ENCODE assay signal across 1 cellular context in the genomic region with DNA sequence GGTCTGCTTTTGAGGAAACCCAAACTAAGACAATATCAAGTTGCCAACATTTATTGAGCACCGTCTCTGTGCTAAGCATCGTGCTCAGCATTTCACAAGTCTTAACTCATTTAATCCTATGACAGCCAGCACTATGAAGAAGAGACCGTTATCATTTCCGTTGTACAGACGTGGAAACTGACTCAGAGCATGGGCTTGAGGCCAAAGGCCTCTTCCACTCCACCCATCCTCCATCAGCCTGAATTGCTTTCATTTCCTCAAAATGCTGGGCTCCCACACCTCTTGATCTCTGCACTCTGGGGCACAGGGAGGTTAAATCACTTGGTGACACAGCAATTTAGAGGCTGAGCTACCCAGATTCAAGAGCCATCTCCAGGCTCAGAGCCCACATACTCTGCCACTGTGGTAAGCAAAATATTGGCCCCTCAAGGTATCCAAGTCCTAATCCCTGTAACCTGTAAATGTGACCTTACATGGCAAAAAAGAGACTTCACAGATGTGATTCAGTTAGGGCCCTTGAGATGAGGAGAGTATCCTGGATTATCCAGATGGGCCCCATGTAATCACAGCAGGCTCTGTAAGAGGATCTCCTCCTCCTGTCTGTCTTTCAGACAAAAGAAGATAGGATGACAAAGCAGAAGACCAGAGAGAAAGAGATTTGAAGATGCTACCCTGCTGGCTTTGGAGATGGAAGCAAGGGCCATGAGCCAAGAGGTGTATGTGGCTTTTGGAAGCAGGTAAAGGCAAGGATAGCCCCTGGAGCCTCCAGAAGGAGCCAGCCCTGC.
TF ChIP-seq lines count a peak whose summit lies in the region.

No MANE protein-coding gene starts in this region.

TF ChIP-seq in SK-N-SH treated with all-trans-retinoic acid at 6 μM for 48 hours, 23 proteins besides CTCF, POLR2A, EP300 and RAD21 (continued from another document):
- TF ChIP-seq, protein P1, sequence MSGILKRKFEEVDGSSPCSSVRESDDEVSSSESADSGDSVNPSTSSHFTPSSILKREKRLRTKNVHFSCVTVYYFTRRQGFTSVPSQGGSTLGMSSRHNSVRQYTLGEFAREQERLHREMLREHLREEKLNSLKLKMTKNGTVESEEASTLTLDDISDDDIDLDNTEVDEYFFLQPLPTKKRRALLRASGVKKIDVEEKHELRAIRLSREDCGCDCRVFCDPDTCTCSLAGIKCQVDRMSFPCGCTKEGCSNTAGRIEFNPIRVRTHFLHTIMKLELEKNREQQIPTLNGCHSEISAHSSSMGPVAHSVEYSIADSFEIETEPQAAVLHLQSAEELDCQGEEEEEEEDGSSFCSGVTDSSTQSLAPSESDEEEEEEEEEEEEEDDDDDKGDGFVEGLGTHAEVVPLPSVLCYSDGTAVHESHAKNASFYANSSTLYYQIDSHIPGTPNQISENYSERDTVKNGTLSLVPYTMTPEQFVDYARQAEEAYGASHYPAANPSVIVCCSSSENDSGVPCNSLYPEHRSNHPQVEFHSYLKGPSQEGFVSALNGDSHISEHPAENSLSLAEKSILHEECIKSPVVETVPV (CRISPR knock-in tag; IDR thresholded peaks at IDR 0.05), result no peak
- TF ChIP-seq, protein P2, sequence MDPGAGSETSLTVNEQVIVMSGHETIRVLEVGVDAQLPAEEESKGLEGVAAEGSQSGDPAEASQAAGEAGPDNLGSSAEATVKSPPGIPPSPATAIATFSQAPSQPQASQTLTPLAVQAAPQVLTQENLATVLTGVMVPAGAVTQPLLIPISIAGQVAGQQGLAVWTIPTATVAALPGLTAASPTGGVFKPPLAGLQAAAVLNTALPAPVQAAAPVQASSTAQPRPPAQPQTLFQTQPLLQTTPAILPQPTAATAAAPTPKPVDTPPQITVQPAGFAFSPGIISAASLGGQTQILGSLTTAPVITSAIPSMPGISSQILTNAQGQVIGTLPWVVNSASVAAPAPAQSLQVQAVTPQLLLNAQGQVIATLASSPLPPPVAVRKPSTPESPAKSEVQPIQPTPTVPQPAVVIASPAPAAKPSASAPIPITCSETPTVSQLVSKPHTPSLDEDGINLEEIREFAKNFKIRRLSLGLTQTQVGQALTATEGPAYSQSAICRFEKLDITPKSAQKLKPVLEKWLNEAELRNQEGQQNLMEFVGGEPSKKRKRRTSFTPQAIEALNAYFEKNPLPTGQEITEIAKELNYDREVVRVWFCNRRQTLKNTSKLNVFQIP (CRISPR knock-in tag; IDR thresholded peaks at IDR 0.05; ENCODE audit: borderline replicate concordance, low read depth), result no peak
- no peak for TF ChIP-seq ZNF70 (CRISPR knock-in tag; IDR thresholded peaks at IDR 0.05)
- TF ChIP-seq, protein P3, sequence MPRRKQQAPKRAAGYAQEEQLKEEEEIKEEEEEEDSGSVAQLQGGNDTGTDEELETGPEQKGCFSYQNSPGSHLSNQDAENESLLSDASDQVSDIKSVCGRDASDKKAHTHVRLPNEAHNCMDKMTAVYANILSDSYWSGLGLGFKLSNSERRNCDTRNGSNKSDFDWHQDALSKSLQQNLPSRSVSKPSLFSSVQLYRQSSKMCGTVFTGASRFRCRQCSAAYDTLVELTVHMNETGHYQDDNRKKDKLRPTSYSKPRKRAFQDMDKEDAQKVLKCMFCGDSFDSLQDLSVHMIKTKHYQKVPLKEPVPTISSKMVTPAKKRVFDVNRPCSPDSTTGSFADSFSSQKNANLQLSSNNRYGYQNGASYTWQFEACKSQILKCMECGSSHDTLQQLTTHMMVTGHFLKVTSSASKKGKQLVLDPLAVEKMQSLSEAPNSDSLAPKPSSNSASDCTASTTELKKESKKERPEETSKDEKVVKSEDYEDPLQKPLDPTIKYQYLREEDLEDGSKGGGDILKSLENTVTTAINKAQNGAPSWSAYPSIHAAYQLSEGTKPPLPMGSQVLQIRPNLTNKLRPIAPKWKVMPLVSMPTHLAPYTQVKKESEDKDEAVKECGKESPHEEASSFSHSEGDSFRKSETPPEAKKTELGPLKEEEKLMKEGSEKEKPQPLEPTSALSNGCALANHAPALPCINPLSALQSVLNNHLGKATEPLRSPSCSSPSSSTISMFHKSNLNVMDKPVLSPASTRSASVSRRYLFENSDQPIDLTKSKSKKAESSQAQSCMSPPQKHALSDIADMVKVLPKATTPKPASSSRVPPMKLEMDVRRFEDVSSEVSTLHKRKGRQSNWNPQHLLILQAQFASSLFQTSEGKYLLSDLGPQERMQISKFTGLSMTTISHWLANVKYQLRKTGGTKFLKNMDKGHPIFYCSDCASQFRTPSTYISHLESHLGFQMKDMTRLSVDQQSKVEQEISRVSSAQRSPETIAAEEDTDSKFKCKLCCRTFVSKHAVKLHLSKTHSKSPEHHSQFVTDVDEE (CRISPR knock-in tag; IDR thresholded peaks at IDR 0.05), result no peak
- TF ChIP-seq ZNF8 (CRISPR knock-in tag; IDR thresholded peaks at IDR 0.05), result no peak
- no peak for TF ChIP-seq PPARA (CRISPR knock-in tag; IDR thresholded peaks at IDR 0.05; ENCODE audit: borderline replicate concordance)
